Comparison of ENCODE assay signal across 8 cellular contexts in the genomic region with DNA sequence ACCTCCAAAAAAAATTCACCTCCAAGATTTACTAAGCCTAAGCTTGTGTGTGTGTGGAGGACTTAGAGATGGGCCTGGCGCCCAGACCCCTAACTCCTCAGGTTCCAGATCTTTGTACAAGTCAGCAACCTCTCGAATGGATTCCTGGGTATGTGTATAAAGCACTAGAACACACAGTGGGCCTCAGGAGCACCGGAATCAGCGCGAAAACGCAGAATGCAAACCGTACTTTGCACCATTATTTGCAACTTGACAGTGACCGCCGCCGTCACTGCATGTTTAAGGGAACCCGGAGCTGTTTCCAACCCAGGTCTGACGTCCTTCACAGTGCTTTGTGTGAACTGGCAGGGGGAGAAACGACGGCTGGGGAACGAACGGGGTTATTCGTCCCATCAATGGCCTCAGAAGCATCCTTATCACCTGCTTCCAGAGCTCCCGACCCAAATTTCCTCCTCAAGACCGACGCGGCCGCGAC. TPM values are rescaled to one million over a fixed set of nuclear protein-coding genes. Genes with fewer than 3 reads are reported as not detected.
DNase-seq lines count a peak whose midpoint lies in the region; TF ChIP-seq lines count a peak whose summit lies in the region.

No MANE protein-coding gene starts in this region.

- no peaks in the 10 kb centered on the region for H3K27me3 Mint-ChIP-seq in activated naive CD4-positive, alpha-beta T cell treated with anti-CD3 and anti-CD28 coated beads, Interleukin-2, amount 10 ng/mL, durations not matched to agents 7 days and 5 days

- H3K4me1 ChIP-seq in OCI-LY7 (ENCODE audit: insufficient read depth, low read length, poor library complexity, severe bottlenecking) (peaks cover 10% of the 10 kb centered on the region), mucosa of rectum (ENCODE audit: control insufficient read depth in 2 of 2, insufficient read depth in 2 of 2, low read length in 2 of 2) (peaks cover 6 to 11% of the 10 kb centered on the region in 2 donors)

- TSS peak; percentile 78 for BruUV-seq in OCI-LY7 (replicated peaks; lab: Mats Ljungman, UMichigan)

- peak overlapping the region; percentile 88 for H3K27ac Mint-ChIP-seq in activated naive CD4-positive, alpha-beta T cell treated with anti-CD3 and anti-CD28 coated beads, Interleukin-2, amount 10 ng/mL, durations not matched to agents 7 days and 5 days

- peaks cover 9% of the 10 kb centered on the region; the same call in 1 of the 2 replicates for H3K36me3 ChIP-seq in OCI-LY7 (ENCODE audit: insufficient read depth, low read length)
- peaks cover 38 to 40% of the 10 kb centered on the region in 2 donors for H3K36me3 ChIP-seq in mucosa of rectum (ENCODE audit: control insufficient read depth in 2 of 2, insufficient read depth in 2 of 2, low read length in 2 of 2)

- H3K79me2 ChIP-seq in OCI-LY7 (ENCODE audit: insufficient read depth, low read depth, low read length): no peaks in the 10 kb centered on the region

- H3K9me3 Mint-ChIP-seq in activated naive CD4-positive, alpha-beta T cell treated with anti-CD3 and anti-CD28 coated beads, Interleukin-2, amount 10 ng/mL, durations not matched to agents 7 days and 5 days: peaks cover 65% of the 10 kb centered on the region

- peak overlapping the region; percentile 67 for H3K4me3 ChIP-seq in OCI-LY7 (ENCODE audit: low read depth, low read length, poor library complexity, severe bottlenecking)
- peak overlapping the region; percentile 64 to 100 (median 92) for H3K4me3 ChIP-seq in dorsolateral prefrontal cortex
- peak overlapping the region; percentile 87 to 91 for H3K4me3 ChIP-seq in mucosa of rectum (ENCODE audit: low read length in 2 of 2)

- TF ChIP-seq CTCF in OCI-LY7 (conservative IDR thresholded peaks at IDR 0.05; ENCODE audit: low read length) (no peak), dorsolateral prefrontal cortex (IDR thresholded peaks at IDR 0.05 in 54 of 56, conservative IDR thresholded peaks at IDR 0.05 in 2 of 56; ENCODE audit: low read depth in 1 of 56, partially characterized antibody in 56 of 56) (no peak)

- H3K4me1 Mint-ChIP-seq in activated naive CD4-positive, alpha-beta T cell treated with anti-CD3 and anti-CD28 coated beads, Interleukin-2, amount 10 ng/mL, durations not matched to agents 7 days and 5 days: peaks cover 30% of the 10 kb centered on the region

- H3K9ac ChIP-seq in mucosa of rectum (ENCODE audit: low read depth in 1 of 2, low read length in 2 of 2): peak overlapping the region; percentile 88 to 94

- H4K20me1 ChIP-seq in OCI-LY7 (ENCODE audit: insufficient read depth, low read length): no peaks in the 10 kb centered on the region

- peaks cover 89% of the 10 kb centered on the region for H3K36me3 Mint-ChIP-seq in activated naive CD4-positive, alpha-beta T cell treated with anti-CD3 and anti-CD28 coated beads, Interleukin-2, amount 10 ng/mL, durations not matched to agents 7 days and 5 days

- POLR2A ChIA-PET in OCI-LY7 (lab: Charles Lee): no interaction called here

- peak overlapping the region; percentile 61; the same call in 1 of the 2 replicates for H3K4me2 ChIP-seq in OCI-LY7 (ENCODE audit: low read length)

- H2AFZ ChIP-seq in OCI-LY7 (ENCODE audit: low read length): peak overlapping the region; percentile 92

- H3K9me3 ChIP-seq in OCI-LY7 (ENCODE audit: low read length) (peaks cover 27% of the 10 kb centered on the region; the same call in 1 of the 2 replicates), mucosa of rectum (ENCODE audit: control insufficient read depth in 2 of 2, low read length in 2 of 2) (peaks cover 22 to 25% of the 10 kb centered on the region in 2 donors)

- H3K27ac ChIP-seq in OCI-LY7 (ENCODE audit: low read depth, low read length, poor library complexity, severe bottlenecking) (no peak overlapping the region), dorsolateral prefrontal cortex (peak overlapping the region; percentile 36 to 97 (median 92)), mucosa of rectum (ENCODE audit: low read depth in 2 of 2, low read length in 2 of 2) (peak overlapping the region; percentile 88 to 89)

- CTCF ChIA-PET in activated naive CD4-positive, alpha-beta T cell treated with anti-CD3 and anti-CD28 coated beads, Interleukin-2, amount 10 ng/mL, durations not matched to agents 7 days and 5 days (lab: Charles Lee): no interaction called here
- CTCF ChIA-PET in OCI-LY7 (lab: Charles Lee; ENCODE audit: unreplicated experiment): no interaction called here

- peak overlapping the region; percentile 80 for H3K4me3 Mint-ChIP-seq in activated naive CD4-positive, alpha-beta T cell treated with anti-CD3 and anti-CD28 coated beads, Interleukin-2, amount 10 ng/mL, durations not matched to agents 7 days and 5 days

- intact Hi-C loops in OCI-LY7 (cut with micrococcal nuclease; ENCODE audit: unreplicated experiment) (no loop called here), dorsolateral prefrontal cortex (cut with DNase I) (loop anchor here (5.0 kb wide), 5 partner anchors 55 to 150 kb away; a partner anchor contains a TSS)

- peak; percentile 46 for DNase-seq in activated naive CD4-positive, alpha-beta T cell treated with anti-CD3 and anti-CD28 coated beads, Interleukin-2, amount 10 ng/mL, durations not matched to agents 7 days and 5 days
- DNase-seq in activated naive CD4-positive, alpha-beta T cell treated with anti-CD3 and anti-CD28 coated beads, Interleukin-2, amount 50 U/mL, for 16 hours: no peak
- DNase-seq in OCI-LY7 (ENCODE audit: low spot score) (no peak), dorsolateral prefrontal cortex (no peak), NCI-H187 treated with DMSO at 0.1 percent for 48 hours (lab: John Stamatoyannopoulos, UW) (no peak), NCI-H524 (lab: John Stamatoyannopoulos, UW) (no peak), NCI-H1092 (lab: John Stamatoyannopoulos, UW) (no peak)

- H3K27me3 ChIP-seq in dorsolateral prefrontal cortex (no peaks in the 10 kb centered on the region), mucosa of rectum (ENCODE audit: control insufficient read depth in 2 of 2, insufficient read depth in 2 of 2, low read length in 2 of 2) (no peaks in the 10 kb centered on the region)

- H3K9me2 ChIP-seq in OCI-LY7 (ENCODE audit: insufficient read depth, low read length): no peaks in the 10 kb centered on the region

RNA-seq across cellular contexts. Expression of a gene that starts 0.7 kb away (rescaled TPM):
- 1.3 and 2.1 TPM in 2 replicates for total RNA-seq in OCI-LY7 (2014; rRNA removed; shearing (Covaris generic))
- total RNA-seq in OCI-LY7 (2022) (3.2 and 4.3 TPM in 2 replicates), dorsolateral prefrontal cortex (10 to 100 TPM; 14.4 to 48.2 (median 23.9) TPM)

RNA-seq across cellular contexts. Expression of a gene that starts 27.6 kb away (rescaled TPM):
- total RNA-seq in OCI-LY7 (2014; rRNA removed; shearing (Covaris generic)): not detected in 2 replicates
- total RNA-seq in OCI-LY7 (2022) (not detected in 2 replicates), dorsolateral prefrontal cortex (1 to 10 TPM in 92 of 120 experiments, under 1 TPM in 22, not detected in 6; 0.49 to 5.1 (median 1.5) TPM)

RNA-seq across cellular contexts. Expression of a gene that starts 31.9 kb away (rescaled TPM):
- not detected in 2 replicates for total RNA-seq in OCI-LY7 (2014; rRNA removed; shearing (Covaris generic))
- total RNA-seq in OCI-LY7 (2022) (not detected in 2 replicates), dorsolateral prefrontal cortex (10 to 100 TPM in 1 of 120 experiments, 1 to 10 TPM in 118, under 1 TPM in 1; 0.94 to 10.6 (median 4.2) TPM)

RNA-seq across cellular contexts. Expression of a gene that starts 54.4 kb away (rescaled TPM):
- 4.6 and 5.7 TPM in 2 replicates for total RNA-seq in OCI-LY7 (2014; rRNA removed; shearing (Covaris generic))
- total RNA-seq in OCI-LY7 (2022) (9.0 and 13.6 TPM in 2 replicates), dorsolateral prefrontal cortex (10 to 100 TPM in 83 of 120 experiments, 1 to 10 TPM in 37; 6.9 to 14.5 (median 10.6) TPM)

RNA-seq across cellular contexts. Expression of a gene that starts 57.1 kb away (rescaled TPM):
- not detected in 2 replicates for total RNA-seq in OCI-LY7 (2014; rRNA removed; shearing (Covaris generic))
- total RNA-seq in OCI-LY7 (2022) (not detected in 2 replicates), dorsolateral prefrontal cortex (10 to 100 TPM in 119 of 120 experiments, 1 to 10 TPM in 1; 9.8 to 28.1 (median 16.8) TPM)
